2 cellular contexts compared by ENCODE assay signal in genomic region chr10:53406532-53406931, GRCh38.
TF ChIP-seq lines count a peak whose summit lies in the region.

No MANE protein-coding gene starts in this region.

TF ChIP-seq in GM23338, 12 proteins besides CTCF, POLR2A, EP300 and RAD21 (continued from another document):
- no peak for TF ChIP-seq NANOG (IDR thresholded peaks at IDR 0.05; ENCODE audit: borderline replicate concordance)
- TF ChIP-seq, protein P1, sequence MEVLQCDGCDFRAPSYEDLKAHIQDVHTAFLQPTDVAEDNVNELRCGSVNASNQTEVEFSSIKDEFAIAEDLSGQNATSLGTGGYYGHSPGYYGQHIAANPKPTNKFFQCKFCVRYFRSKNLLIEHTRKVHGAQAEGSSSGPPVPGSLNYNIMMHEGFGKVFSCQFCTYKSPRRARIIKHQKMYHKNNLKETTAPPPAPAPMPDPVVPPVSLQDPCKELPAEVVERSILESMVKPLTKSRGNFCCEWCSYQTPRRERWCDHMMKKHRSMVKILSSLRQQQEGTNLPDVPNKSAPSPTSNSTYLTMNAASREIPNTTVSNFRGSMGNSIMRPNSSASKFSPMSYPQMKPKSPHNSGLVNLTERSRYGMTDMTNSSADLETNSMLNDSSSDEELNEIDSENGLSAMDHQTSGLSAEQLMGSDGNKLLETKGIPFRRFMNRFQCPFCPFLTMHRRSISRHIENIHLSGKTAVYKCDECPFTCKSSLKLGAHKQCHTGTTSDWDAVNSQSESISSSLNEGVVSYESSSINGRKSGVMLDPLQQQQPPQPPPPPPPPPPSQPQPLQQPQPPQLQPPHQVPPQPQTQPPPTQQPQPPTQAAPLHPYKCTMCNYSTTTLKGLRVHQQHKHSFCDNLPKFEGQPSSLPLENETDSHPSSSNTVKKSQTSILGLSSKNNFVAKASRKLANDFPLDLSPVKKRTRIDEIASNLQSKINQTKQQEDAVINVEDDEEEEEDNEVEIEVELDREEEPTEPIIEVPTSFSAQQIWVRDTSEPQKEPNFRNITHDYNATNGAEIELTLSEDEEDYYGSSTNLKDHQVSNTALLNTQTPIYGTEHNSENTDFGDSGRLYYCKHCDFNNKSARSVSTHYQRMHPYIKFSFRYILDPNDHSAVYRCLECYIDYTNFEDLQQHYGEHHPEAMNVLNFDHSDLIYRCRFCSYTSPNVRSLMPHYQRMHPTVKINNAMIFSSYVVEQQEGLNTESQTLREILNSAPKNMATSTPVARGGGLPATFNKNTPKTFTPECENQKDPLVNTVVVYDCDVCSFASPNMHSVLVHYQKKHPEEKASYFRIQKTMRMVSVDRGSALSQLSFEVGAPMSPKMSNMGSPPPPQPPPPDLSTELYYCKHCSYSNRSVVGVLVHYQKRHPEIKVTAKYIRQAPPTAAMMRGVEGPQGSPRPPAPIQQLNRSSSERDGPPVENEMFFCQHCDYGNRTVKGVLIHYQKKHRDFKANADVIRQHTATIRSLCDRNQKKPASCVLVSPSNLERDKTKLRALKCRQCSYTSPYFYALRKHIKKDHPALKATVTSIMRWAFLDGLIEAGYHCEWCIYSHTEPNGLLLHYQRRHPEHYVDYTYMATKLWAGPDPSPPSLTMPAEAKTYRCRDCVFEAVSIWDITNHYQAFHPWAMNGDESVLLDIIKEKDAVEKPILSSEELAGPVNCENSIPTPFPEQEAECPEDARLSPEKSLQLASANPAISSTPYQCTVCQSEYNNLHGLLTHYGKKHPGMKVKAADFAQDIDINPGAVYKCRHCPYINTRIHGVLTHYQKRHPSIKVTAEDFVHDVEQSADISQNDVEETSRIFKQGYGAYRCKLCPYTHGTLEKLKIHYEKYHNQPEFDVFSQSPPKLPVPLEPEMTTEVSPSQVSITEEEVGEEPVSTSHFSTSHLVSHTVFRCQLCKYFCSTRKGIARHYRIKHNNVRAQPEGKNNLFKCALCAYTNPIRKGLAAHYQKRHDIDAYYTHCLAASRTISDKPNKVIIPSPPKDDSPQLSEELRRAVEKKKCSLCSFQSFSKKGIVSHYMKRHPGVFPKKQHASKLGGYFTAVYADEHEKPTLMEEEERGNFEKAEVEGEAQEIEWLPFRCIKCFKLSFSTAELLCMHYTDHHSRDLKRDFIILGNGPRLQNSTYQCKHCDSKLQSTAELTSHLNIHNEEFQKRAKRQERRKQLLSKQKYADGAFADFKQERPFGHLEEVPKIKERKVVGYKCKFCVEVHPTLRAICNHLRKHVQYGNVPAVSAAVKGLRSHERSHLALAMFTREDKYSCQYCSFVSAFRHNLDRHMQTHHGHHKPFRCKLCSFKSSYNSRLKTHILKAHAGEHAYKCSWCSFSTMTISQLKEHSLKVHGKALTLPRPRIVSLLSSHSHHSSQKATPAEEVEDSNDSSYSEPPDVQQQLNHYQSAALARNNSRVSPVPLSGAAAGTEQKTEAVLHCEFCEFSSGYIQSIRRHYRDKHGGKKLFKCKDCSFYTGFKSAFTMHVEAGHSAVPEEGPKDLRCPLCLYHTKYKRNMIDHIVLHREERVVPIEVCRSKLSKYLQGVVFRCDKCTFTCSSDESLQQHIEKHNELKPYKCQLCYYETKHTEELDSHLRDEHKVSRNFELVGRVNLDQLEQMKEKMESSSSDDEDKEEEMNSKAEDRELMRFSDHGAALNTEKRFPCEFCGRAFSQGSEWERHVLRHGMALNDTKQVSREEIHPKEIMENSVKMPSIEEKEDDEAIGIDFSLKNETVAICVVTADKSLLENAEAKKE (CRISPR knock-in tag; IDR thresholded peaks at IDR 0.05) = no peak
- TF ChIP-seq EZH2 (IDR thresholded peaks at IDR 0.05; ENCODE audit: low read depth, unreplicated experiment) = no peak
- no peak for TF ChIP-seq EZH2phosphoT487 (IDR thresholded peaks at IDR 0.05; ENCODE audit: unreplicated experiment)
- no peak for TF ChIP-seq CREB1 (CRISPR knock-in tag; IDR thresholded peaks at IDR 0.05; ENCODE audit: low read depth)
- TF ChIP-seq ZNF114 (CRISPR knock-in tag; IDR thresholded peaks at IDR 0.05) = no peak
- TF ChIP-seq JUNB (IDR thresholded peaks at IDR 0.05; ENCODE audit: unreplicated experiment) = no peak
- TF ChIP-seq STAT1 (IDR thresholded peaks at IDR 0.05; ENCODE audit: unreplicated experiment) = no peak
- no peak for TF ChIP-seq REST (IDR thresholded peaks at IDR 0.05; ENCODE audit: unreplicated experiment)
- TF ChIP-seq ZNF331 (CRISPR knock-in tag; IDR thresholded peaks at IDR 0.05; ENCODE audit: low read depth) = no peak
- no peak for TF ChIP-seq POLR2AphosphoS5 (IDR thresholded peaks at IDR 0.05; ENCODE audit: low read depth)

TF ChIP-seq in WTC11, 78 proteins besides CTCF, POLR2A, EP300 and RAD21:
- TF ChIP-seq, protein P2, sequence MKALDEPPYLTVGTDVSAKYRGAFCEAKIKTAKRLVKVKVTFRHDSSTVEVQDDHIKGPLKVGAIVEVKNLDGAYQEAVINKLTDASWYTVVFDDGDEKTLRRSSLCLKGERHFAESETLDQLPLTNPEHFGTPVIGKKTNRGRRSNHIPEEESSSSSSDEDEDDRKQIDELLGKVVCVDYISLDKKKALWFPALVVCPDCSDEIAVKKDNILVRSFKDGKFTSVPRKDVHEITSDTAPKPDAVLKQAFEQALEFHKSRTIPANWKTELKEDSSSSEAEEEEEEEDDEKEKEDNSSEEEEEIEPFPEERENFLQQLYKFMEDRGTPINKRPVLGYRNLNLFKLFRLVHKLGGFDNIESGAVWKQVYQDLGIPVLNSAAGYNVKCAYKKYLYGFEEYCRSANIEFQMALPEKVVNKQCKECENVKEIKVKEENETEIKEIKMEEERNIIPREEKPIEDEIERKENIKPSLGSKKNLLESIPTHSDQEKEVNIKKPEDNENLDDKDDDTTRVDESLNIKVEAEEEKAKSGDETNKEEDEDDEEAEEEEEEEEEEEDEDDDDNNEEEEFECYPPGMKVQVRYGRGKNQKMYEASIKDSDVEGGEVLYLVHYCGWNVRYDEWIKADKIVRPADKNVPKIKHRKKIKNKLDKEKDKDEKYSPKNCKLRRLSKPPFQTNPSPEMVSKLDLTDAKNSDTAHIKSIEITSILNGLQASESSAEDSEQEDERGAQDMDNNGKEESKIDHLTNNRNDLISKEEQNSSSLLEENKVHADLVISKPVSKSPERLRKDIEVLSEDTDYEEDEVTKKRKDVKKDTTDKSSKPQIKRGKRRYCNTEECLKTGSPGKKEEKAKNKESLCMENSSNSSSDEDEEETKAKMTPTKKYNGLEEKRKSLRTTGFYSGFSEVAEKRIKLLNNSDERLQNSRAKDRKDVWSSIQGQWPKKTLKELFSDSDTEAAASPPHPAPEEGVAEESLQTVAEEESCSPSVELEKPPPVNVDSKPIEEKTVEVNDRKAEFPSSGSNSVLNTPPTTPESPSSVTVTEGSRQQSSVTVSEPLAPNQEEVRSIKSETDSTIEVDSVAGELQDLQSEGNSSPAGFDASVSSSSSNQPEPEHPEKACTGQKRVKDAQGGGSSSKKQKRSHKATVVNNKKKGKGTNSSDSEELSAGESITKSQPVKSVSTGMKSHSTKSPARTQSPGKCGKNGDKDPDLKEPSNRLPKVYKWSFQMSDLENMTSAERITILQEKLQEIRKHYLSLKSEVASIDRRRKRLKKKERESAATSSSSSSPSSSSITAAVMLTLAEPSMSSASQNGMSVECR (CRISPR knock-in tag; IDR thresholded peaks at IDR 0.05; ENCODE audit: borderline replicate concordance) = no peak
- TF ChIP-seq TEAD4 (CRISPR knock-in tag; IDR thresholded peaks at IDR 0.05) (no peak), ATF2 (CRISPR knock-in tag; IDR thresholded peaks at IDR 0.05; ENCODE audit: borderline replicate concordance, low read depth) (no peak), NFE2L1 (CRISPR knock-in tag; IDR thresholded peaks at IDR 0.05) (no peak), ESRRA (CRISPR knock-in tag; IDR thresholded peaks at IDR 0.05; ENCODE audit: borderline replicate concordance) (no peak), FOXJ3 (CRISPR knock-in tag; IDR thresholded peaks at IDR 0.05; ENCODE audit: borderline replicate concordance) (no peak), ZNF317 (CRISPR knock-in tag; IDR thresholded peaks at IDR 0.05; ENCODE audit: borderline replicate concordance, low read depth) (no peak), TCF7 (CRISPR knock-in tag; IDR thresholded peaks at IDR 0.05; ENCODE audit: low read depth) (no peak), ZNF263 (CRISPR knock-in tag; IDR thresholded peaks at IDR 0.05; ENCODE audit: low read depth) (no peak), ZNF416 (CRISPR knock-in tag; IDR thresholded peaks at IDR 0.05) (no peak), MAX (CRISPR knock-in tag; IDR thresholded peaks at IDR 0.05) (no peak), GRHL2 (CRISPR knock-in tag; IDR thresholded peaks at IDR 0.05; ENCODE audit: insufficient replicate concordance, severe bottlenecking) (no peak), FOXP1 (CRISPR knock-in tag; IDR thresholded peaks at IDR 0.05; ENCODE audit: borderline replicate concordance) (no peak), JAZF1 (CRISPR knock-in tag; IDR thresholded peaks at IDR 0.05) (no peak), JUN (CRISPR knock-in tag; IDR thresholded peaks at IDR 0.05) (no peak), ZMAT4 (CRISPR knock-in tag; IDR thresholded peaks at IDR 0.05) (no peak)
- TF ChIP-seq, protein P3, sequence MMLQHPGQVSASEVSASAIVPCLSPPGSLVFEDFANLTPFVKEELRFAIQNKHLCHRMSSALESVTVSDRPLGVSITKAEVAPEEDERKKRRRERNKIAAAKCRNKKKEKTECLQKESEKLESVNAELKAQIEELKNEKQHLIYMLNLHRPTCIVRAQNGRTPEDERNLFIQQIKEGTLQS (CRISPR knock-in tag; conservative IDR thresholded peaks at IDR 0.05) = no peak
- TF ChIP-seq, protein P4, sequence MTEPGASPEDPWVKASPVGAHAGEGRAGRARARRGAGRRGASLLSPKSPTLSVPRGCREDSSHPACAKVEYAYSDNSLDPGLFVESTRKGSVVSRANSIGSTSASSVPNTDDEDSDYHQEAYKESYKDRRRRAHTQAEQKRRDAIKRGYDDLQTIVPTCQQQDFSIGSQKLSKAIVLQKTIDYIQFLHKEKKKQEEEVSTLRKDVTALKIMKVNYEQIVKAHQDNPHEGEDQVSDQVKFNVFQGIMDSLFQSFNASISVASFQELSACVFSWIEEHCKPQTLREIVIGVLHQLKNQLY (CRISPR knock-in tag; IDR thresholded peaks at IDR 0.05) = no peak
- TF ChIP-seq, protein P5, sequence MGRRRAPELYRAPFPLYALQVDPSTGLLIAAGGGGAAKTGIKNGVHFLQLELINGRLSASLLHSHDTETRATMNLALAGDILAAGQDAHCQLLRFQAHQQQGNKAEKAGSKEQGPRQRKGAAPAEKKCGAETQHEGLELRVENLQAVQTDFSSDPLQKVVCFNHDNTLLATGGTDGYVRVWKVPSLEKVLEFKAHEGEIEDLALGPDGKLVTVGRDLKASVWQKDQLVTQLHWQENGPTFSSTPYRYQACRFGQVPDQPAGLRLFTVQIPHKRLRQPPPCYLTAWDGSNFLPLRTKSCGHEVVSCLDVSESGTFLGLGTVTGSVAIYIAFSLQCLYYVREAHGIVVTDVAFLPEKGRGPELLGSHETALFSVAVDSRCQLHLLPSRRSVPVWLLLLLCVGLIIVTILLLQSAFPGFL (CRISPR knock-in tag; IDR thresholded peaks at IDR 0.05; ENCODE audit: borderline replicate concordance) = no peak
